Comparison of ENCODE assay signal across 2 cellular contexts in genomic region chr10:117536359-117536861, GRCh38.
TF ChIP-seq lines count a peak whose summit lies in the region.

No MANE protein-coding gene starts in this region.

TF ChIP-seq in SK-N-SH treated with all-trans-retinoic acid at 6 μM for 48 hours, 23 proteins besides CTCF, POLR2A, EP300 and RAD21:
- TF ChIP-seq, protein P1, sequence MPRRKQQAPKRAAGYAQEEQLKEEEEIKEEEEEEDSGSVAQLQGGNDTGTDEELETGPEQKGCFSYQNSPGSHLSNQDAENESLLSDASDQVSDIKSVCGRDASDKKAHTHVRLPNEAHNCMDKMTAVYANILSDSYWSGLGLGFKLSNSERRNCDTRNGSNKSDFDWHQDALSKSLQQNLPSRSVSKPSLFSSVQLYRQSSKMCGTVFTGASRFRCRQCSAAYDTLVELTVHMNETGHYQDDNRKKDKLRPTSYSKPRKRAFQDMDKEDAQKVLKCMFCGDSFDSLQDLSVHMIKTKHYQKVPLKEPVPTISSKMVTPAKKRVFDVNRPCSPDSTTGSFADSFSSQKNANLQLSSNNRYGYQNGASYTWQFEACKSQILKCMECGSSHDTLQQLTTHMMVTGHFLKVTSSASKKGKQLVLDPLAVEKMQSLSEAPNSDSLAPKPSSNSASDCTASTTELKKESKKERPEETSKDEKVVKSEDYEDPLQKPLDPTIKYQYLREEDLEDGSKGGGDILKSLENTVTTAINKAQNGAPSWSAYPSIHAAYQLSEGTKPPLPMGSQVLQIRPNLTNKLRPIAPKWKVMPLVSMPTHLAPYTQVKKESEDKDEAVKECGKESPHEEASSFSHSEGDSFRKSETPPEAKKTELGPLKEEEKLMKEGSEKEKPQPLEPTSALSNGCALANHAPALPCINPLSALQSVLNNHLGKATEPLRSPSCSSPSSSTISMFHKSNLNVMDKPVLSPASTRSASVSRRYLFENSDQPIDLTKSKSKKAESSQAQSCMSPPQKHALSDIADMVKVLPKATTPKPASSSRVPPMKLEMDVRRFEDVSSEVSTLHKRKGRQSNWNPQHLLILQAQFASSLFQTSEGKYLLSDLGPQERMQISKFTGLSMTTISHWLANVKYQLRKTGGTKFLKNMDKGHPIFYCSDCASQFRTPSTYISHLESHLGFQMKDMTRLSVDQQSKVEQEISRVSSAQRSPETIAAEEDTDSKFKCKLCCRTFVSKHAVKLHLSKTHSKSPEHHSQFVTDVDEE (CRISPR knock-in tag; IDR thresholded peaks at IDR 0.05) = no peak
- TF ChIP-seq CSDC2 (CRISPR knock-in tag; IDR thresholded peaks at IDR 0.05) = no peak
- no peak for TF ChIP-seq RARB (CRISPR knock-in tag; IDR thresholded peaks at IDR 0.05)
- no peak for TF ChIP-seq PPARA (CRISPR knock-in tag; IDR thresholded peaks at IDR 0.05; ENCODE audit: borderline replicate concordance)

TF ChIP-seq in SK-N-SH, 30 proteins besides CTCF, POLR2A, EP300 and RAD21 (continued from another document):
- TF ChIP-seq, protein P2, sequence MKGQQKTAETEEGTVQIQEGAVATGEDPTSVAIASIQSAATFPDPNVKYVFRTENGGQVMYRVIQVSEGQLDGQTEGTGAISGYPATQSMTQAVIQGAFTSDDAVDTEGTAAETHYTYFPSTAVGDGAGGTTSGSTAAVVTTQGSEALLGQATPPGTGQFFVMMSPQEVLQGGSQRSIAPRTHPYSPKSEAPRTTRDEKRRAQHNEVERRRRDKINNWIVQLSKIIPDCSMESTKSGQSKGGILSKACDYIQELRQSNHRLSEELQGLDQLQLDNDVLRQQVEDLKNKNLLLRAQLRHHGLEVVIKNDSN (IDR thresholded peaks at IDR 0.05; ENCODE audit: borderline replicate concordance, low read depth) = no peak
- TF ChIP-seq REST (IDR thresholded peaks at IDR 0.05; ENCODE audit: low read depth, low read length) = no peak
- no peak for TF ChIP-seq SIN3A (IDR thresholded peaks at IDR 0.05; ENCODE audit: borderline replicate concordance, low read depth, low read length)
- no peak for TF ChIP-seq YY1 (IDR thresholded peaks at IDR 0.05; ENCODE audit: low read depth)
- no peak for TF ChIP-seq TAF1 (IDR thresholded peaks at IDR 0.05; ENCODE audit: borderline replicate concordance, low read depth, low read length)
- TF ChIP-seq MXI1 (IDR thresholded peaks at IDR 0.05; ENCODE audit: low read depth, low read length) = no peak
- TF ChIP-seq RFX5 (IDR thresholded peaks at IDR 0.05; ENCODE audit: low read length) = no peak
- TF ChIP-seq, protein P3, sequence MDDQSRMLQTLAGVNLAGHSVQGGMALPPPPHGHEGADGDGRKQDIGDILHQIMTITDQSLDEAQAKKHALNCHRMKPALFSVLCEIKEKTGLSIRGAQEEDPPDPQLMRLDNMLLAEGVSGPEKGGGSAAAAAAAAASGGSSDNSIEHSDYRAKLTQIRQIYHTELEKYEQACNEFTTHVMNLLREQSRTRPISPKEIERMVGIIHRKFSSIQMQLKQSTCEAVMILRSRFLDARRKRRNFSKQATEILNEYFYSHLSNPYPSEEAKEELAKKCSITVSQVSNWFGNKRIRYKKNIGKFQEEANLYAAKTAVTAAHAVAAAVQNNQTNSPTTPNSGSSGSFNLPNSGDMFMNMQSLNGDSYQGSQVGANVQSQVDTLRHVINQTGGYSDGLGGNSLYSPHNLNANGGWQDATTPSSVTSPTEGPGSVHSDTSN (IDR thresholded peaks at IDR 0.05) = no peak
- TF ChIP-seq FOXM1 (IDR thresholded peaks at IDR 0.05; ENCODE audit: low read depth) = no peak
- TF ChIP-seq, protein P4, sequence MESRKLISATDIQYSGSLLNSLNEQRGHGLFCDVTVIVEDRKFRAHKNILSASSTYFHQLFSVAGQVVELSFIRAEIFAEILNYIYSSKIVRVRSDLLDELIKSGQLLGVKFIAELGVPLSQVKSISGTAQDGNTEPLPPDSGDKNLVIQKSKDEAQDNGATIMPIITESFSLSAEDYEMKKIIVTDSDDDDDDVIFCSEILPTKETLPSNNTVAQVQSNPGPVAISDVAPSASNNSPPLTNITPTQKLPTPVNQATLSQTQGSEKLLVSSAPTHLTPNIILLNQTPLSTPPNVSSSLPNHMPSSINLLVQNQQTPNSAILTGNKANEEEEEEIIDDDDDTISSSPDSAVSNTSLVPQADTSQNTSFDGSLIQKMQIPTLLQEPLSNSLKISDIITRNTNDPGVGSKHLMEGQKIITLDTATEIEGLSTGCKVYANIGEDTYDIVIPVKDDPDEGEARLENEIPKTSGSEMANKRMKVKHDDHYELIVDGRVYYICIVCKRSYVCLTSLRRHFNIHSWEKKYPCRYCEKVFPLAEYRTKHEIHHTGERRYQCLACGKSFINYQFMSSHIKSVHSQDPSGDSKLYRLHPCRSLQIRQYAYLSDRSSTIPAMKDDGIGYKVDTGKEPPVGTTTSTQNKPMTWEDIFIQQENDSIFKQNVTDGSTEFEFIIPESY (IDR thresholded peaks at IDR 0.05; ENCODE audit: borderline replicate concordance, low read depth) = no peak
- no peak for TF ChIP-seq POLR2AphosphoS5 (IDR thresholded peaks at IDR 0.05; ENCODE audit: low read depth, low read length)
